In genomic region chr13:28707629-28708427, GRCh38 we compare ENCODE assay signal across 11 cellular contexts. TPM values are rescaled to one million over a fixed set of nuclear protein-coding genes. Genes with fewer than 3 reads are reported as not detected.
DNase-seq lines count a peak whose midpoint lies in the region; ATAC-seq and TF ChIP-seq lines count a peak whose summit lies in the region.
"Had no signal": no experiment of that assay in that cellular context is flagged by ENCODE, and none has a peak within 500 bp of the region (broad histone marks: within the 10 kb centered on the region; RNA-seq: fewer than 3 reads in every experiment).

No MANE protein-coding gene starts in this region.

- H3K9ac ChIP-seq in neural progenitor cell, result no peak overlapping the region

- H3K36me3 ChIP-seq in brain microvascular endothelial cell (replicated peaks) (peaks cover 10% of the 10 kb centered on the region), neural progenitor cell (no peaks in the 10 kb centered on the region)

- H4K20me1 ChIP-seq in neural progenitor cell (ENCODE audit: low read depth), result no peaks in the 10 kb centered on the region

- H3K27me3 Mint-ChIP-seq in stimulated activated memory B cell treated with anti-CD40 and anti-IgM and Interleukin-4, amounts not matched to agents 10 μg/mL and 1 μg/mL and 100 μg/mL, for 72 hours, result no peaks in the 10 kb centered on the region
- no peaks in the 10 kb centered on the region for H3K27me3 Mint-ChIP-seq in neural progenitor cell (ENCODE audit: insufficient read depth, low read depth)

- no peaks in the 10 kb centered on the region for H3K9me3 Mint-ChIP-seq in stimulated activated memory B cell treated with anti-CD40 and anti-IgM and Interleukin-4, amounts not matched to agents 10 μg/mL and 1 μg/mL and 100 μg/mL, for 72 hours
- H3K9me3 Mint-ChIP-seq in neural progenitor cell, result no peaks in the 10 kb centered on the region
- H3K9me3 Mint-ChIP-seq: natural killer cell had no signal

- H3K4me2 ChIP-seq in neural progenitor cell, result no peak overlapping the region

- ATAC-seq in GM21786 (IDR thresholded peaks at IDR 0.05; ENCODE audit: unreplicated experiment), result peak; percentile 99
- ATAC-seq in stimulated activated memory B cell treated with anti-CD40 and anti-IgM and Interleukin-4, amounts not matched to agents 10 μg/mL and 1 μg/mL and 100 μg/mL, for 72 hours, result peak; percentile 98

- H3K79me2 ChIP-seq in neural progenitor cell (ENCODE audit: low read depth), result no peaks in the 10 kb centered on the region

- H2AFZ ChIP-seq in neural progenitor cell (replicated peaks), result no peak overlapping the region

- no peaks in the 10 kb centered on the region for H3F3A ChIP-seq in neural progenitor cell (ENCODE audit: low read depth)

- TF ChIP-seq CTCF in brain microvascular endothelial cell (IDR thresholded peaks at IDR 0.05; ENCODE audit: low read depth, low read length, missing control alignments) (no peak), neural progenitor cell (IDR thresholded peaks at IDR 0.05) (no peak)

- H3K27me3 ChIP-seq in brain microvascular endothelial cell (replicated peaks) (no peaks in the 10 kb centered on the region), neural progenitor cell (no peaks in the 10 kb centered on the region)

- peaks cover 11% of the 10 kb centered on the region for H3K4me1 Mint-ChIP-seq in stimulated activated memory B cell treated with anti-CD40 and anti-IgM and Interleukin-4, amounts not matched to agents 10 μg/mL and 1 μg/mL and 100 μg/mL, for 72 hours
- no peaks in the 10 kb centered on the region for H3K4me1 Mint-ChIP-seq in neural progenitor cell

- peak overlapping the region; percentile 30 for H3K27ac Mint-ChIP-seq in stimulated activated memory B cell treated with anti-CD40 and anti-IgM and Interleukin-4, amounts not matched to agents 10 μg/mL and 1 μg/mL and 100 μg/mL, for 72 hours
- H3K27ac Mint-ChIP-seq in neural progenitor cell, result no peak overlapping the region
- H3K27ac Mint-ChIP-seq: natural killer cell had no signal

- DNase-seq in DMS53 (lab: John Stamatoyannopoulos, UW) (peak; percentile 18), DMS53 treated with DMSO at 0.1 percent for 48 hours (lab: John Stamatoyannopoulos, UW; ENCODE audit: unreplicated experiment) (no peak), LHCN-M2 (ENCODE audit: low read depth) (peak; percentile 90), brain microvascular endothelial cell (peak; percentile 63), DMS153 (lab: John Stamatoyannopoulos, UW) (no peak), neural progenitor cell (ENCODE audit: low spot score) (no peak)
- DNase-seq: natural killer cell had no signal

- no peaks in the 10 kb centered on the region for H3K9me3 ChIP-seq in neural progenitor cell (ENCODE audit: low read depth)

- peak overlapping the region; percentile 8 for H3K4me3 Mint-ChIP-seq in stimulated activated memory B cell treated with anti-CD40 and anti-IgM and Interleukin-4, amounts not matched to agents 10 μg/mL and 1 μg/mL and 100 μg/mL, for 72 hours
- no peak overlapping the region for H3K4me3 Mint-ChIP-seq in neural progenitor cell
- H3K4me3 Mint-ChIP-seq: natural killer cell had no signal

- H3K4me3 ChIP-seq in brain microvascular endothelial cell (ENCODE audit: low read depth, low read length), result no peak overlapping the region
- H3K4me3 ChIP-seq in neural progenitor cell, result no peak overlapping the region

- H3K27ac ChIP-seq in brain microvascular endothelial cell, result peak overlapping the region; percentile 49
- H3K27ac ChIP-seq in neural progenitor cell, result no peak overlapping the region
- H3K27ac ChIP-seq: 22Rv1, VCaP had no signal

- no peaks in the 10 kb centered on the region for H3K4me1 ChIP-seq in neural progenitor cell

- in situ Hi-C loops in brain microvascular endothelial cell (cut with HindIII; ENCODE audit: low pct_ligation_motif_present, low sequenced_read_pairs), result no loop called here

- H3K36me3 Mint-ChIP-seq in stimulated activated memory B cell treated with anti-CD40 and anti-IgM and Interleukin-4, amounts not matched to agents 10 μg/mL and 1 μg/mL and 100 μg/mL, for 72 hours, result peaks cover 33% of the 10 kb centered on the region
- H3K36me3 Mint-ChIP-seq in neural progenitor cell, result no peaks in the 10 kb centered on the region

RNA-seq across cellular contexts. Expression of gene SLC46A3, which starts 10.9 kb away (rescaled TPM):
- total RNA-seq in LHCN-M2 (2014; rRNA removed), result 7.9 and 8.9 TPM in 2 replicates
- polyA plus RNA-seq in LHCN-M2 (2012), result 10.1 TPM
- total RNA-seq in neural progenitor cell (ENCODE audit: low replicate concordance), result 0.06 TPM in 1 of 2 replicates, not detected in the other

RNA-seq across cellular contexts. Expression of gene POMP, which starts 48.9 kb away (rescaled TPM):
- total RNA-seq in LHCN-M2 (2014; rRNA removed) (87.3 and 127 TPM in 2 replicates), neural progenitor cell (ENCODE audit: low replicate concordance) (66.6 and 98.9 TPM in 2 replicates)
- 172 TPM for polyA plus RNA-seq in LHCN-M2 (2012)

Comparison
In these comparisons a context has a peak if more than half of its experiments do, and no peak if none do; other contexts are left out.
1. DNase-seq: peak in DMS53 (single experiment), LHCN-M2 (single experiment) and brain microvascular endothelial cell (single experiment); none in DMS53 treated with DMSO at 0.1 percent for 48 hours (single experiment), DMS153 (single experiment) and neural progenitor cell (single experiment).